In the genomic region with DNA sequence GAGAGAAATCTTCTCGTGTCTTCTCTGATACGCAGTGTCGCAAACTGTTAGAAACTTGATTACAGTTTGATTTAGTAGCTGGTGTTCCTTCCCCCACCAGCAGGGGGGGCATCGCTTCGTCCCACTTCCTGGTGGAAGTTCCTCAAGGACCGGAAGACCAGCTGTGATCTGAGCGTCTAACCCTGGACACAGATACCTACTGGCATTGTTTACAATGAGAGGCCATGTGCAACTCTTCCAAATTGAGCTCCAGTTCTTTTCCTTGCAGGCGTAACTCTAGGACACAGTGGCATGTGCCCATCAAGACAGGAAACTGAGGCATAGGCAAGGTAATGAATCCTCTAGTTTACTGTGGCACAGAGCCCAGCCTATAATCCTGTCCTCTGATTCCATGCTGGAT, we compare ENCODE assay signal across 8 cellular contexts.
A peak's percentile ranks its signal among the peaks of the same experiment; 100 is the strongest.
DNase-seq lines count a peak whose midpoint lies in the region; ATAC-seq and TF ChIP-seq lines count a peak whose summit lies in the region.

No MANE protein-coding gene starts in this region.

- DNase-seq in H7 (peak; percentile 76), SJCRH30 (peak; percentile 71 to 81), chondrocyte (ENCODE audit: low spot score) (no peak), naive B cell (no peak), KG1 (lab: John Stamatoyannopoulos, UW) (no peak), NCI-H128 (lab: John Stamatoyannopoulos, UW; ENCODE audit: unreplicated experiment) (no peak)

- H3K4me3 Mint-ChIP-seq in chondrocyte (ENCODE audit: unreplicated experiment) (no peak overlapping the region), naive B cell (peak overlapping the region in 1 of 8 donors; percentile 59)

- H3K27ac ChIP-seq in C4-2B = no peak overlapping the region
- H3K27ac ChIP-seq in SJCRH30 = no peak overlapping the region

- ATAC-seq in naive B cell (ENCODE audit: low read depth in 2 of 2) (no peak), HG02623 (IDR thresholded peaks at IDR 0.05; ENCODE audit: unreplicated experiment) (no peak)

- H3K9me3 Mint-ChIP-seq in chondrocyte (ENCODE audit: low read depth) (no peaks in the 10 kb centered on the region), naive B cell (no peaks in the 10 kb centered on the region)

- H3K27ac Mint-ChIP-seq in chondrocyte (ENCODE audit: unreplicated experiment) = no peak overlapping the region
- H3K27ac Mint-ChIP-seq in naive B cell = peak overlapping the region in 4 of 6 donors; percentile 61 to 91 (median 88)

- H3K36me3 ChIP-seq in H7 (replicated peaks; ENCODE audit: control insufficient read depth, insufficient read depth, low read length) = no peaks in the 10 kb centered on the region
- no peaks in the 10 kb centered on the region for H3K36me3 ChIP-seq in SJCRH30

- H3K9me3 ChIP-seq in SJCRH30 (replicated peaks) = no peaks in the 10 kb centered on the region

- TF ChIP-seq CTCF in C4-2B (conservative IDR thresholded peaks at IDR 0.05) (peak; percentile 88), chondrocyte (IDR thresholded peaks at IDR 0.05) (peak; percentile 83)

- H3K27me3 ChIP-seq in H7 (ENCODE audit: control insufficient read depth, insufficient read depth, low read length) (no peaks in the 10 kb centered on the region), SJCRH30 (no peaks in the 10 kb centered on the region)

- H3K4me1 ChIP-seq in SJCRH30 = peaks cover 8% of the 10 kb centered on the region; the same call in 1 of the 2 replicates

- no peak overlapping the region for H3K4me3 ChIP-seq in H7 (ENCODE audit: insufficient read depth, low read depth, low read length)
- H3K4me3 ChIP-seq in SJCRH30 = no peak overlapping the region

- peaks cover 5% of the 10 kb centered on the region for H3K4me1 Mint-ChIP-seq in chondrocyte (ENCODE audit: low read depth)
- peaks cover 0 to 16% (median 8%) of the 10 kb centered on the region in 3 donors for H3K4me1 Mint-ChIP-seq in naive B cell

- H3K36me3 Mint-ChIP-seq in chondrocyte (ENCODE audit: low read depth) = peaks cover 12% of the 10 kb centered on the region
- H3K36me3 Mint-ChIP-seq in naive B cell = peaks cover 17 to 22% of the 10 kb centered on the region in 2 donors

- H3K27me3 Mint-ChIP-seq in chondrocyte (ENCODE audit: low read depth) = no peaks in the 10 kb centered on the region
- H3K27me3 Mint-ChIP-seq in naive B cell = no peaks in the 10 kb centered on the region

Comparison
In these comparisons a context has a peak if more than half of its experiments do, and no peak if none do; other contexts are left out.
1. DNase-seq: peak in H7 (single experiment) and SJCRH30 (2 of 2); none in chondrocyte (single experiment), naive B cell (single experiment), KG1 (single experiment) and NCI-H128 (single experiment).